ENCODE assay signal across 9 cellular contexts in genomic region chr1:44820945-44821715, GRCh38. TPM values are rescaled to one million over a fixed set of nuclear protein-coding genes. Genes with fewer than 3 reads are reported as not detected.
A peak's percentile ranks its signal among the peaks of the same experiment; 100 is the strongest.
DNase-seq lines count a peak whose midpoint lies in the region; ATAC-seq and TF ChIP-seq lines count a peak whose summit lies in the region.
"Had no signal": no experiment of that assay in that cellular context is flagged by ENCODE, and none has a peak within 500 bp of the region (broad histone marks: within the 10 kb centered on the region; RNA-seq: fewer than 3 reads in every experiment).

No MANE protein-coding gene starts in this region.

- peak overlapping the region; percentile 53 to 71 for H3K4me3 ChIP-seq in uterus

- intact Hi-C loops in Right ventricle myocardium superior (cut with DNase I) (no loop called here), Right ventricle myocardium inferior (cut with DNase I) (no loop called here), uterus (cut with DNase I; ENCODE audit: low total_unique reads) (no loop called here)

- peak overlapping the region; percentile 100 for H3K27ac Mint-ChIP-seq in natural killer cell treated with Interleukin-12 subunit alpha and Interleukin-12 subunit beta and Interleukin-15 and Interleukin-18, amount 100 ng/mL, for 72 hours

- peak overlapping the region; percentile 94 for H3K4me3 Mint-ChIP-seq in natural killer cell treated with Interleukin-12 subunit alpha and Interleukin-12 subunit beta and Interleukin-15 and Interleukin-18, amount 100 ng/mL, for 72 hours

- H3K9me3 ChIP-seq in uterus = no peaks in the 10 kb centered on the region

- no peaks in the 10 kb centered on the region for H3K9me3 Mint-ChIP-seq in natural killer cell treated with Interleukin-12 subunit alpha and Interleukin-12 subunit beta and Interleukin-15 and Interleukin-18, amount 100 ng/mL, for 72 hours

- TF ChIP-seq CTCF in uterus (IDR thresholded peaks at IDR 0.05) = no peak

- H3K27me3 Mint-ChIP-seq in natural killer cell treated with Interleukin-12 subunit alpha and Interleukin-12 subunit beta and Interleukin-15 and Interleukin-18, amount 100 ng/mL, for 72 hours = no peaks in the 10 kb centered on the region

- peaks cover 33 to 34% of the 10 kb centered on the region in 2 donors for H3K4me1 Mint-ChIP-seq in natural killer cell treated with Interleukin-12 subunit alpha and Interleukin-12 subunit beta and Interleukin-15 and Interleukin-18, amount 100 ng/mL, for 72 hours (ENCODE audit: low read depth in 2 of 2)

- no peaks in the 10 kb centered on the region for H3K36me3 ChIP-seq in uterus

- no peaks in the 10 kb centered on the region for H3K27me3 ChIP-seq in uterus

- peaks cover 0 to 3% of the 10 kb centered on the region in 2 donors for H3K4me1 ChIP-seq in uterus

- DNase-seq in Right ventricle myocardium superior (peak; percentile 11), Right ventricle myocardium inferior (ENCODE audit: missing footprints) (no peak), cerebellar cortex (ENCODE audit: low spot score) (peak; percentile 44), uterus (no peak), activated gamma-delta T cell treated with Interleukin-2 at 50 U/mL for 16 hours (no peak), NCI-H524 treated with DMSO at 0.1 percent for 48 hours (lab: John Stamatoyannopoulos, UW) (no peak), NCI-H82 treated with DMSO at 0.1 percent for 48 hours (lab: John Stamatoyannopoulos, UW; ENCODE audit: unreplicated experiment) (no peak)
- no peak for DNase-seq in natural killer cell treated with Interleukin-12 subunit alpha and Interleukin-12 subunit beta and Interleukin-15 and Interleukin-18, amount 100 ng/mL, for 72 hours (ENCODE audit: low spot score)
- DNase-seq: NCI-H2107 had no signal

- TF ChIP-seq POLR2A in uterus (IDR thresholded peaks at IDR 0.05) = no peak

- H3K27ac ChIP-seq in uterus = peak overlapping the region; percentile 94 to 99

- ATAC-seq in Right ventricle myocardium superior (ENCODE audit: poor library complexity) = no peak
- ATAC-seq in Right ventricle myocardium inferior = no peak
- no peak for ATAC-seq in natural killer cell treated with Interleukin-12 subunit alpha and Interleukin-12 subunit beta and Interleukin-15 and Interleukin-18, amount 100 ng/mL, for 72 hours

- no peaks in the 10 kb centered on the region for H3K36me3 Mint-ChIP-seq in natural killer cell treated with Interleukin-12 subunit alpha and Interleukin-12 subunit beta and Interleukin-15 and Interleukin-18, amount 100 ng/mL, for 72 hours

RNA-seq across cellular contexts. Expression of gene BTBD19, which starts 12.8 kb away (rescaled TPM):
- total RNA-seq in Right ventricle myocardium superior (1.9 TPM), Right ventricle myocardium inferior (2.8 TPM), uterus (10 to 100 TPM in 1 of 4 donors, 1 to 10 TPM in 3; 3.8 to 41.9 (median 6.6) TPM)
- 1 to 10 TPM; 1.7 to 6.4 TPM for total RNA-seq in natural killer cell treated with Interleukin-12 subunit alpha and Interleukin-12 subunit beta and Interleukin-15 and Interleukin-18, amount 100 ng/mL, for 72 hours

RNA-seq across cellular contexts. Expression of gene DYNLT4, which starts 14.0 kb away (rescaled TPM):
- 1.1 TPM for total RNA-seq in Right ventricle myocardium superior
- 1.0 TPM for total RNA-seq in Right ventricle myocardium inferior
- not detected for total RNA-seq in natural killer cell treated with Interleukin-12 subunit alpha and Interleukin-12 subunit beta and Interleukin-15 and Interleukin-18, amount 100 ng/mL, for 72 hours
- total RNA-seq in uterus = 1 to 10 TPM in 1 of 4 donors, not detected in 3; 4.4 TPM

RNA-seq across cellular contexts. Expression of gene PLK3, which starts 21.0 kb away (rescaled TPM):
- total RNA-seq in Right ventricle myocardium superior = 6.2 TPM
- total RNA-seq in Right ventricle myocardium inferior = 6.4 TPM
- total RNA-seq in natural killer cell treated with Interleukin-12 subunit alpha and Interleukin-12 subunit beta and Interleukin-15 and Interleukin-18, amount 100 ng/mL, for 72 hours = 10 to 100 TPM; 27.4 to 64.3 TPM
- 10 to 100 TPM in 3 of 4 donors, 1 to 10 TPM in 1; 1.8 to 36.6 (median 21.1) TPM for total RNA-seq in uterus

RNA-seq across cellular contexts. Expression of gene PTCH2, which starts 21.9 kb away (rescaled TPM):
- total RNA-seq in Right ventricle myocardium superior (0.30 TPM), Right ventricle myocardium inferior (0.43 TPM), uterus (1 to 10 TPM; 3.1 to 8.1 (median 5.4) TPM)
- 1 to 10 TPM; 1.9 TPM for total RNA-seq in natural killer cell treated with Interleukin-12 subunit alpha and Interleukin-12 subunit beta and Interleukin-15 and Interleukin-18, amount 100 ng/mL, for 72 hours

RNA-seq across cellular contexts. Expression of gene BEST4, which starts 33.2 kb away (rescaled TPM):
- not detected for total RNA-seq in Right ventricle myocardium superior
- not detected for total RNA-seq in Right ventricle myocardium inferior
- under 1 TPM in 1 of 2 donors, not detected in 1; 0.47 TPM for total RNA-seq in natural killer cell treated with Interleukin-12 subunit alpha and Interleukin-12 subunit beta and Interleukin-15 and Interleukin-18, amount 100 ng/mL, for 72 hours
- 1 to 10 TPM in 1 of 4 donors, under 1 TPM in 1, not detected in 2; 0.21 to 1.0 TPM for total RNA-seq in uterus

Comparison
In these comparisons a context has a peak if more than half of its experiments do, and no peak if none do; other contexts are left out.
1. DNase-seq: peak in Right ventricle myocardium superior (single experiment) and cerebellar cortex (single experiment); none in Right ventricle myocardium inferior (single experiment), natural killer cell treated with Interleukin-12 subunit alpha and Interleukin-12 subunit beta and Interleukin-15 and Interleukin-18, amount 100 ng/mL, for 72 hours (single experiment), uterus (0 of 2), activated gamma-delta T cell treated with Interleukin-2 at 50 U/mL for 16 hours (single experiment), NCI-H524 treated with DMSO at 0.1 percent for 48 hours (single experiment) and NCI-H82 treated with DMSO at 0.1 percent for 48 hours (single experiment).